In the genomic region with DNA sequence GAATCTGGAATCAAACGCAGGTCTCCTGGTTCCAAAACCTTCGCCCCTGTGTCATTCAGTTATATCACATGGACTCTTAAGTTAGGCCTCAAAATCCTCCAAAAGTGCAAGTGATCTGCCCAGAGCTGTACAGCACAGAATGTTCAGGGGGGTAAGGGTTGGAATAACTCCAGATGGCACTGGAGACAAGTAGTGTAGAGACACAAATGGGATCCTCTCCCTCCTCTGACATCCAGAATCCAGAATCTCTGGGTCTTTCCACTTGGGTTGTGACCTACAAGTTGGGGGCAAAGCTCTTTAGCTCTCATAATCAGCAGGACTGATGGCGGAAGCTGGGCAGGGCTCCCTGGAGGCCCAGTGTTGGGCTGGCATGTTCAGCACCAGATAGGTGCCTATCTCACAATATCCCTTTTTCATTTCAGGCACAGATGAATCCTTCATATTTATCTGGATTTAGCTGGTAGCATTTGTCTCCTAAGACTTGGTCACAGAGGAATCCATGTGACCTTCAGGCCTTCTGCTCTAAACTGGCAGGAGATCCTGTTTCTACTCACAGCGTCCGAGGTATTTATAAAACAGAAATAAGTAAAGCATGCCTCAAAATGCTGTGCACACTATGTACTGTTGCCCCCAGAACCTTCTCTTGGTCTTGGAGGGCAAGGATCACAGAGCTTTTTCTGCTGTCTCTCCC, we compare ENCODE assay signal across 14 cellular contexts. TPM values are rescaled to one million over a fixed set of nuclear protein-coding genes. Genes with fewer than 3 reads are reported as not detected.
DNase-seq lines count a peak whose midpoint lies in the region; ATAC-seq, FAIRE-seq and TF ChIP-seq lines count a peak whose summit lies in the region.
"Had no signal": no experiment of that assay in that cellular context is flagged by ENCODE, and none has a peak within 500 bp of the region (broad histone marks: within the 10 kb centered on the region; RNA-seq: fewer than 3 reads in every experiment).

No MANE protein-coding gene starts in this region.

- peak overlapping the region; percentile 85 to 88 for H3K27ac ChIP-seq in A549
- peak overlapping the region; percentile 96 to 98 for H3K27ac ChIP-seq in ascending aorta
- H3K27ac ChIP-seq in left ventricle myocardium inferior (replicated peaks): peak overlapping the region; percentile 95
- no peak overlapping the region for H3K27ac ChIP-seq in WERI-Rb-1

- no peak for TF ChIP-seq POLR2A in A549 (IDR thresholded peaks at IDR 0.05; ENCODE audit: low read length)

- no peak for TF ChIP-seq RAD21 in A549 (conservative IDR thresholded peaks at IDR 0.05 in 1 of 2, IDR thresholded peaks at IDR 0.05 in 1 of 2)

- H3K9me3 ChIP-seq in A549: no peaks in the 10 kb centered on the region
- H3K9me3 ChIP-seq in ascending aorta: no peaks in the 10 kb centered on the region
- no peaks in the 10 kb centered on the region for H3K9me3 ChIP-seq in left ventricle myocardium inferior (replicated peaks)
- no peaks in the 10 kb centered on the region for H3K9me3 ChIP-seq in WERI-Rb-1 (ENCODE audit: severe bottlenecking)

- 91% methylated on average over 5 of the region's 5 CpGs for WGBS in A549 (ENCODE audit: missing lambda C conversion rate)

- no peak overlapping the region for H3K27ac Mint-ChIP-seq in activated CD4-positive, alpha-beta T cell treated with anti-CD3 and anti-CD28 coated beads for 36 hours
- H3K27ac Mint-ChIP-seq in T-cell: no peak overlapping the region
- H3K27ac Mint-ChIP-seq: memory B cell had no signal

- H3K27me3 ChIP-seq in ascending aorta: no peaks in the 10 kb centered on the region
- no peaks in the 10 kb centered on the region for H3K27me3 ChIP-seq in left ventricle myocardium inferior (ENCODE audit: low read depth)
- no peaks in the 10 kb centered on the region for H3K27me3 ChIP-seq in WERI-Rb-1 (ENCODE audit: insufficient read depth, low read depth, severe bottlenecking)

- FAIRE-seq in A549 (lab: Jason Lieb, UNC): no peak

- CTCF ChIA-PET in A549 (lab: Yijun Ruan, JAX) (interaction anchor here (0.5 to 11.8 kb wide), 14 partner anchors 11 to 89 kb away, joined by 3 to 187 read pairs (median 11); partner anchors contain the start of gene ABHD2), T-cell (lab: Charles Lee) (no interaction called here)
- CTCF ChIA-PET in activated CD4-positive, alpha-beta T cell treated with anti-CD3 and anti-CD28 coated beads for 36 hours (lab: Charles Lee): interaction anchor here (0.6 to 2.3 kb wide), 8 partner anchors 9 to 180 kb away, joined by 3 to 7 read pairs (median 3); partner anchors contain the start of gene ABHD2

- H3K4me1 ChIP-seq in A549 (peaks cover 96% of the 10 kb centered on the region), ascending aorta (peaks cover 24 to 81% of the 10 kb centered on the region in 2 donors), left ventricle myocardium inferior (peaks cover 100% of the 10 kb centered on the region)

- no peak overlapping the region for H3K4me3 Mint-ChIP-seq in activated CD4-positive, alpha-beta T cell treated with anti-CD3 and anti-CD28 coated beads for 36 hours
- H3K4me3 Mint-ChIP-seq in T-cell: no peak overlapping the region
- H3K4me3 Mint-ChIP-seq: memory B cell had no signal

- intact Hi-C loops in ascending aorta (cut with DNase I): loop anchor here (2.0 to 5.0 kb wide), 2 partner anchors 13 to 86 kb away; no protein-coding TSS in a partner anchor
- intact Hi-C loops in left ventricle myocardium inferior (cut with micrococcal nuclease): no loop called here
- intact Hi-C loops in sciatic nerve (cut with DNase I): no loop called here
- intact Hi-C loops in activated CD4-positive, alpha-beta T cell treated with anti-CD3 and anti-CD28 coated beads for 36 hours (cut with DNase I, micrococcal nuclease): no loop called here

- H3K27me3 Mint-ChIP-seq in activated CD4-positive, alpha-beta T cell treated with anti-CD3 and anti-CD28 coated beads for 36 hours: no peaks in the 10 kb centered on the region
- no peaks in the 10 kb centered on the region for H3K27me3 Mint-ChIP-seq in T-cell
- H3K27me3 Mint-ChIP-seq: memory B cell had no signal

- H3K36me3 ChIP-seq in ascending aorta (peaks cover 0 to 21% of the 10 kb centered on the region in 2 donors), left ventricle myocardium inferior (peaks cover 15% of the 10 kb centered on the region), WERI-Rb-1 (peaks cover 9% of the 10 kb centered on the region)

- POLR2A ChIA-PET in A549 (lab: Yijun Ruan, JAX) (interaction anchor here (2.0 to 2.2 kb wide), 2 partner anchors 11 to 12 kb away, joined by 8 to 10 read pairs; no protein-coding TSS in a partner anchor), T-cell (lab: Charles Lee) (no interaction called here)
- POLR2A ChIA-PET in activated CD4-positive, alpha-beta T cell treated with anti-CD3 and anti-CD28 coated beads for 36 hours (lab: Charles Lee): interaction anchor here (0.8 kb wide), 1 partner anchor 34 kb away, joined by 3 read pairs; no protein-coding TSS in a partner anchor

- no peak for DNase-seq in A549 (ENCODE audit: low read depth in 1 of 2, low spot score in 1 of 2)
- no peak for DNase-seq in ascending aorta (ENCODE audit: low spot score in 2 of 2)
- no peak for DNase-seq in left ventricle myocardium inferior
- DNase-seq in sciatic nerve (ENCODE audit: low spot score): no peak
- DNase-seq in activated CD4-positive, alpha-beta T cell treated with anti-CD3 and anti-CD28 coated beads for 36 hours: no peak
- no peak for DNase-seq in WERI-Rb-1
- DNase-seq in MV-4-11 (lab: John Stamatoyannopoulos, UW): no peak
- DNase-seq in T-cell: no peak
- DNase-seq: activated naive CD4-positive, alpha-beta T cell treated with anti-CD3 and anti-CD28 coated beads, Interleukin-2, amount 50 U/mL, for 16 hours; cerebellar nuclear complex; COR-L47; NCI-H446 had no signal

- H3K36me3 Mint-ChIP-seq in activated CD4-positive, alpha-beta T cell treated with anti-CD3 and anti-CD28 coated beads for 36 hours (ENCODE audit: low read depth): peaks cover 27% of the 10 kb centered on the region
- H3K36me3 Mint-ChIP-seq in T-cell: peaks cover 54% of the 10 kb centered on the region

- peaks cover 32% of the 10 kb centered on the region for H3K4me1 Mint-ChIP-seq in activated CD4-positive, alpha-beta T cell treated with anti-CD3 and anti-CD28 coated beads for 36 hours
- H3K4me1 Mint-ChIP-seq in T-cell: peaks cover 27 to 36% (median 27%) of the 10 kb centered on the region in 3 donors

- no peak for TF ChIP-seq EP300 in A549 (IDR thresholded peaks at IDR 0.05)

- H3K4me3 ChIP-seq in A549 (no peak overlapping the region), ascending aorta (no peak overlapping the region), left ventricle myocardium inferior (peak overlapping the region; percentile 56), WERI-Rb-1 (ENCODE audit: low read depth, low read length) (no peak overlapping the region)

- TF ChIP-seq CTCF in A549 (IDR thresholded peaks at IDR 0.05): no peak
- no peak for TF ChIP-seq CTCF in ascending aorta (IDR thresholded peaks at IDR 0.05)
- TF ChIP-seq CTCF in left ventricle myocardium inferior (IDR thresholded peaks at IDR 0.05; ENCODE audit: borderline replicate concordance): no peak
- TF ChIP-seq CTCF in WERI-Rb-1 (IDR thresholded peaks at IDR 0.05; ENCODE audit: low read depth, low read length): no peak

- peak overlapping the region; percentile 46; the same call in 2 of the 3 replicates for H3K4me2 ChIP-seq in A549

- ATAC-seq in A549: no peak
- peak; percentile 3 for ATAC-seq in sciatic nerve
- ATAC-seq in activated CD4-positive, alpha-beta T cell treated with anti-CD3 and anti-CD28 coated beads for 36 hours: no peak
- ATAC-seq in T-cell (replicated peaks in 1 of 4): no peak
- ATAC-seq: esophagus mucosa had no signal

- no peaks in the 10 kb centered on the region for H3K9me3 Mint-ChIP-seq in activated CD4-positive, alpha-beta T cell treated with anti-CD3 and anti-CD28 coated beads for 36 hours (ENCODE audit: low read depth)
- H3K9me3 Mint-ChIP-seq in T-cell: no peaks in the 10 kb centered on the region
- H3K9me3 Mint-ChIP-seq: memory B cell had no signal

TF ChIP-seq in A549, 52 proteins besides CTCF, POLR2A, EP300 and RAD21 (continues in another document):
- TF ChIP-seq POLR2AphosphoS2 (conservative IDR thresholded peaks at IDR 0.05; ENCODE audit: low read length) (no peak), CBX8 (IDR thresholded peaks at IDR 0.05) (no peak), EHMT2 (IDR thresholded peaks at IDR 0.05; ENCODE audit: low read depth) (no peak), CBX2 (IDR thresholded peaks at IDR 0.05; ENCODE audit: borderline replicate concordance, low read depth) (no peak), MAZ (IDR thresholded peaks at IDR 0.05; ENCODE audit: borderline replicate concordance, low read depth, low read length) (no peak), NPAS2 (CRISPR knock-in tag; IDR thresholded peaks at IDR 0.05; ENCODE audit: borderline replicate concordance) (no peak), ELK1 (IDR thresholded peaks at IDR 0.05; ENCODE audit: low read depth, low read length) (no peak), JUN (IDR thresholded peaks at IDR 0.05) (no peak), EHF (CRISPR knock-in tag; IDR thresholded peaks at IDR 0.05) (no peak)
- TF ChIP-seq, protein P1, sequence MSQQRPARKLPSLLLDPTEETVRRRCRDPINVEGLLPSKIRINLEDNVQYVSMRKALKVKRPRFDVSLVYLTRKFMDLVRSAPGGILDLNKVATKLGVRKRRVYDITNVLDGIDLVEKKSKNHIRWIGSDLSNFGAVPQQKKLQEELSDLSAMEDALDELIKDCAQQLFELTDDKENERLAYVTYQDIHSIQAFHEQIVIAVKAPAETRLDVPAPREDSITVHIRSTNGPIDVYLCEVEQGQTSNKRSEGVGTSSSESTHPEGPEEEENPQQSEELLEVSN (IDR thresholded peaks at IDR 0.05; ENCODE audit: borderline replicate concordance, low read depth): no peak

RNA-seq across cellular contexts. Expression of gene ABHD2, which starts 15.4 kb away (rescaled TPM):
- polyA plus RNA-seq in A549 (2011; rRNA removed) (63.3 and 76.4 TPM in 2 replicates), A549 (2017; fragmentation: RNase III; extraction: RNeasy Plus Mini Kit Qiagen cat#74134 plus additional on column Dnase treatment) (33.1 to 41.0 TPM (median 36.2 TPM) in 3 replicates)
- polyA plus RNA-seq in A549 (2012; cell fraction: cytosol; rRNA removed): 31.8 and 36.7 TPM in 2 replicates
- polyA plus RNA-seq in A549 (2012; cell fraction: nucleus; rRNA removed): 30.7 and 39.5 TPM in 2 replicates
- polyA minus RNA-seq in A549 (2011; rRNA and poly(A)+ RNA removed): 194 and 230 TPM in 2 replicates
- total RNA-seq in ascending aorta (228 TPM), left ventricle myocardium inferior (68.2 TPM), sciatic nerve (70.5 TPM), T-cell (10 to 100 TPM; 52.5 to 70.8 (median 58.5) TPM)
- 10 to 100 TPM; 41.5 to 52.1 TPM for total RNA-seq in activated CD4-positive, alpha-beta T cell treated with anti-CD3 and anti-CD28 coated beads for 36 hours

Comparison
In these comparisons a context has a peak if more than half of its experiments do, and no peak if none do; other contexts are left out.
1. CTCF ChIA-PET loops: an anchor here in A549 (0.5 to 11.8 kb wide) and activated CD4-positive, alpha-beta T cell treated with anti-CD3 and anti-CD28 coated beads for 36 hours (0.6 to 2.3 kb wide); none called in T-cell.
2. POLR2A ChIA-PET loops: an anchor here in A549 (2.0 to 2.2 kb wide) and activated CD4-positive, alpha-beta T cell treated with anti-CD3 and anti-CD28 coated beads for 36 hours (0.8 kb wide); none called in T-cell.